12 cellular contexts compared by ENCODE assay signal in genomic region chr12:31215521-31216232, GRCh38.
DNase-seq lines count a peak whose midpoint lies in the region; ATAC-seq and TF ChIP-seq lines count a peak whose summit lies in the region.
"Had no signal": no experiment of that assay in that cellular context is flagged by ENCODE, and none has a peak within 500 bp of the region (broad histone marks: within the 10 kb centered on the region; RNA-seq: fewer than 3 reads in every experiment).

No MANE protein-coding gene starts in this region.

- no peak overlapping the region for H3K4me3 ChIP-seq in foreskin fibroblast (ENCODE audit: low read depth in 1 of 2, low read length in 2 of 2)
- H3K4me3 ChIP-seq: PC-9 had no signal

- no peak overlapping the region for H3K4me3 Mint-ChIP-seq in type B pancreatic cell
- H3K4me3 Mint-ChIP-seq: CD4-positive, CD25-positive, alpha-beta regulatory T cell; stimulated activated naive CD8-positive, alpha-beta T cell treated with anti-CD3 and anti-CD28 coated beads, Interleukin-15, Interleukin-2, amounts not matched to agents 100 ng/mL and 50 ng/mL, for 24 hours; T-cell had no signal

- H3K27me3 Mint-ChIP-seq in type B pancreatic cell = peaks cover 11% of the 10 kb centered on the region
- H3K27me3 Mint-ChIP-seq: CD4-positive, CD25-positive, alpha-beta regulatory T cell had no signal

- peaks cover 5% of the 10 kb centered on the region for H3K36me3 Mint-ChIP-seq in type B pancreatic cell
- H3K36me3 Mint-ChIP-seq: CD4-positive, CD25-positive, alpha-beta regulatory T cell; T-cell had no signal

- TF ChIP-seq CTCF in GM12872 (IDR thresholded peaks at IDR 0.05; ENCODE audit: insufficient read depth, low read depth, low read length) = 0 out of 3 replicates have a peak, but pooled peaks have one; percentile 8
- TF ChIP-seq CTCF in VCaP (conservative IDR thresholded peaks at IDR 0.05) = 0 out of 2 replicates have a peak, but pooled peaks have one; percentile 5
- TF ChIP-seq CTCF in foreskin fibroblast (IDR thresholded peaks at IDR 0.05; ENCODE audit: low read depth, low read length) = no peak
- no peak for TF ChIP-seq CTCF in type B pancreatic cell (conservative IDR thresholded peaks at IDR 0.05)

- H3K9me3 Mint-ChIP-seq in type B pancreatic cell = no peaks in the 10 kb centered on the region
- H3K9me3 Mint-ChIP-seq: CD4-positive, CD25-positive, alpha-beta regulatory T cell; stimulated activated naive CD8-positive, alpha-beta T cell treated with anti-CD3 and anti-CD28 coated beads, Interleukin-15, Interleukin-2, amounts not matched to agents 100 ng/mL and 50 ng/mL, for 24 hours; T-cell had no signal

- no peak overlapping the region for H3K27ac Mint-ChIP-seq in type B pancreatic cell
- H3K27ac Mint-ChIP-seq: CD4-positive, CD25-positive, alpha-beta regulatory T cell; stimulated activated naive CD8-positive, alpha-beta T cell treated with anti-CD3 and anti-CD28 coated beads, Interleukin-15, Interleukin-2, amounts not matched to agents 100 ng/mL and 50 ng/mL, for 24 hours; T-cell had no signal

- no peaks in the 10 kb centered on the region for H3K4me1 Mint-ChIP-seq in type B pancreatic cell (ENCODE audit: unreplicated experiment)
- H3K4me1 Mint-ChIP-seq: CD4-positive, CD25-positive, alpha-beta regulatory T cell; T-cell had no signal

- ATAC-seq in HG02870 (IDR thresholded peaks at IDR 0.05; ENCODE audit: unreplicated experiment) = no peak

- DNase-seq in DMS79 (lab: John Stamatoyannopoulos, UW) = peak; percentile 38
- peak; percentile 24 for DNase-seq in left kidney (ENCODE audit: low read depth, low spot score)
- no peak for DNase-seq in foreskin fibroblast
- DNase-seq in type B pancreatic cell (ENCODE audit: extremely low spot score, unreplicated experiment) = no peak
- DNase-seq: CD4-positive, CD25-positive, alpha-beta regulatory T cell; KG1; PC-9; T-cell had no signal

- no peak overlapping the region for H3K27ac ChIP-seq in VCaP
- H3K27ac ChIP-seq: PC-9 had no signal

Comparison
In these comparisons a context has a peak if more than half of its experiments do, and no peak if none do; other contexts are left out.
1. DNase-seq: peak in DMS79 (single experiment) and left kidney (single experiment); none in foreskin fibroblast (0 of 2) and type B pancreatic cell (single experiment).
2. CTCF ChIP-seq: peak in GM12872 (single experiment) and VCaP (single experiment); none in foreskin fibroblast (single experiment) and type B pancreatic cell (single experiment).